ENCODE assay signal across 16 cellular contexts in genomic region chr2:160534249-160534648, GRCh38. TPM values are rescaled to one million over a fixed set of nuclear protein-coding genes. Genes with fewer than 3 reads are reported as not detected.
DNase-seq lines count a peak whose midpoint lies in the region; TF ChIP-seq lines count a peak whose summit lies in the region.
"Had no signal": no experiment of that assay in that cellular context is flagged by ENCODE, and none has a peak within 500 bp of the region (broad histone marks: within the 10 kb centered on the region; RNA-seq: fewer than 3 reads in every experiment).

No MANE protein-coding gene starts in this region.

- H3K9ac ChIP-seq in GM23248 (no peak overlapping the region), mesenchymal stem cell (ENCODE audit: low read length) (peak overlapping the region; percentile 49), smooth muscle cell (ENCODE audit: low read depth) (no peak overlapping the region)

- peak overlapping the region in 1 of 2 experiments; percentile 68 for H3K4ac ChIP-seq in mesenchymal stem cell (ENCODE audit: low read depth in 1 of 2, low read length in 2 of 2)

- H3K4me3 ChIP-seq in GM23248 (no peak overlapping the region), adrenal gland (no peak overlapping the region), mesenchymal stem cell (ENCODE audit: insufficient read depth in 1 of 2, low read depth in 1 of 2, low read length in 2 of 2) (no peak overlapping the region), smooth muscle cell (no peak overlapping the region), stomach (no peak overlapping the region), Caco-2 (ENCODE audit: low read depth, low read length) (no peak overlapping the region)

- no peak overlapping the region for H2BK5ac ChIP-seq in mesenchymal stem cell (ENCODE audit: low read depth, low read length, poor library complexity, severe bottlenecking)

- CTCF ChIA-PET in Caco-2 (lab: Charles Lee): no interaction called here

- no peak for TF ChIP-seq EP300 in stomach (IDR thresholded peaks at IDR 0.05)

- intact Hi-C loops in adrenal gland (cut with DNase I): no loop called here
- intact Hi-C loops in stomach (cut with DNase I; ENCODE audit: low total_unique reads): no loop called here
- intact Hi-C loops in Caco-2 (cut with micrococcal nuclease; ENCODE audit: unreplicated experiment): no loop called here

- H4K20me1 ChIP-seq in GM23248 (ENCODE audit: insufficient read depth): no peaks in the 10 kb centered on the region
- H4K20me1 ChIP-seq in smooth muscle cell (ENCODE audit: low read depth): no peaks in the 10 kb centered on the region

- no peak overlapping the region for H2BK120ac ChIP-seq in mesenchymal stem cell (ENCODE audit: low read depth, low read length)

- H2AFZ ChIP-seq in GM23248: 0 out of 2 replicates have a peak overlapping the region, but pooled peaks have one; percentile 51
- H2AFZ ChIP-seq in mesenchymal stem cell (ENCODE audit: low read depth, low read length): no peak overlapping the region
- peak overlapping the region; percentile 75 for H2AFZ ChIP-seq in smooth muscle cell (ENCODE audit: low read depth)

- no peak overlapping the region for H3K4me3 Mint-ChIP-seq in Caco-2 (ENCODE audit: unreplicated experiment)
- H3K4me3 Mint-ChIP-seq: B cell; CD4-positive, alpha-beta T cell; HFFc6 had no signal

- no peaks in the 10 kb centered on the region for H3K36me3 ChIP-seq in GM23248 (ENCODE audit: low read depth)
- H3K36me3 ChIP-seq in adrenal gland (replicated peaks in 1 of 2): no peaks in the 10 kb centered on the region
- no peaks in the 10 kb centered on the region for H3K36me3 ChIP-seq in mesenchymal stem cell (ENCODE audit: control insufficient read depth in 1 of 2, insufficient read depth in 2 of 2, low read depth in 1 of 2, low read length in 2 of 2)
- H3K36me3 ChIP-seq in smooth muscle cell (ENCODE audit: low read depth): no peaks in the 10 kb centered on the region
- no peaks in the 10 kb centered on the region for H3K36me3 ChIP-seq in stomach
- H3K36me3 ChIP-seq in Caco-2 (ENCODE audit: control insufficient read depth, insufficient read depth, low read length): no peaks in the 10 kb centered on the region

- H3K23ac ChIP-seq in mesenchymal stem cell (ENCODE audit: low read length in 2 of 2): no peak overlapping the region

- H3K27ac ChIP-seq in GM23248 (no peak overlapping the region), adrenal gland (no peak overlapping the region), mesenchymal stem cell (ENCODE audit: low read length, poor library complexity, severe bottlenecking) (no peak overlapping the region), smooth muscle cell (ENCODE audit: low read depth) (no peak overlapping the region), stomach (no peak overlapping the region)
- H3K27ac ChIP-seq: HL-60 had no signal

- no peaks in the 10 kb centered on the region for H3K9me3 ChIP-seq in GM23248 (ENCODE audit: low read depth)
- H3K9me3 ChIP-seq in adrenal gland (replicated peaks in 1 of 3): no peaks in the 10 kb centered on the region
- H3K9me3 ChIP-seq in mesenchymal stem cell (ENCODE audit: control insufficient read depth, low read length): no peaks in the 10 kb centered on the region
- no peaks in the 10 kb centered on the region for H3K9me3 ChIP-seq in smooth muscle cell (replicated peaks; ENCODE audit: low read depth)
- no peaks in the 10 kb centered on the region for H3K9me3 ChIP-seq in stomach
- H3K9me3 ChIP-seq in Caco-2: no peaks in the 10 kb centered on the region

- no peak overlapping the region for H2AK5ac ChIP-seq in mesenchymal stem cell (ENCODE audit: low read length, severe bottlenecking)

- no peak overlapping the region for H3K14ac ChIP-seq in mesenchymal stem cell (ENCODE audit: low read length in 2 of 2)

- H3K36me3 Mint-ChIP-seq in Caco-2 (ENCODE audit: insufficient read depth, unreplicated experiment): no peaks in the 10 kb centered on the region

- H3K27ac Mint-ChIP-seq in Caco-2 (ENCODE audit: unreplicated experiment): no peak overlapping the region
- H3K27ac Mint-ChIP-seq: B cell; CD4-positive, alpha-beta T cell; HFFc6 had no signal

- no peaks in the 10 kb centered on the region for H3K9me2 ChIP-seq in GM23248 (ENCODE audit: insufficient read depth)

- H3K18ac ChIP-seq in mesenchymal stem cell (ENCODE audit: low read depth in 1 of 2, low read length in 2 of 2): peak overlapping the region in 1 of 2 experiments; percentile 80

- no peaks in the 10 kb centered on the region for H3K27me3 ChIP-seq in GM23248 (replicated peaks; ENCODE audit: insufficient read depth)
- no peaks in the 10 kb centered on the region for H3K27me3 ChIP-seq in adrenal gland
- no peaks in the 10 kb centered on the region for H3K27me3 ChIP-seq in mesenchymal stem cell (ENCODE audit: control insufficient read depth in 1 of 2, insufficient read depth in 1 of 2, low read length in 2 of 2)
- no peaks in the 10 kb centered on the region for H3K27me3 ChIP-seq in smooth muscle cell (ENCODE audit: low read depth)
- no peaks in the 10 kb centered on the region for H3K27me3 ChIP-seq in stomach
- H3K27me3 ChIP-seq in Caco-2 (replicated peaks; ENCODE audit: control insufficient read depth, insufficient read depth, low read length): no peaks in the 10 kb centered on the region

- in situ Hi-C loops in GM23248 (cut with MboI): no loop called here

- H2BK15ac ChIP-seq in mesenchymal stem cell (ENCODE audit: low read depth, poor library complexity, severe bottlenecking): no peak overlapping the region

- H4K8ac ChIP-seq in mesenchymal stem cell (ENCODE audit: low read length): no peak overlapping the region

- H3K4me1 ChIP-seq in GM23248 (ENCODE audit: insufficient read depth): peaks cover 15% of the 10 kb centered on the region
- peaks cover 4 to 18% of the 10 kb centered on the region in 2 donors for H3K4me1 ChIP-seq in adrenal gland (replicated peaks in 1 of 2)
- no peaks in the 10 kb centered on the region for H3K4me1 ChIP-seq in mesenchymal stem cell (ENCODE audit: control insufficient read depth, insufficient read depth, low read depth, low read length)
- peaks cover 6% of the 10 kb centered on the region for H3K4me1 ChIP-seq in smooth muscle cell (ENCODE audit: low read depth)
- H3K4me1 ChIP-seq in stomach: no peaks in the 10 kb centered on the region
- H3K4me1 ChIP-seq in Caco-2: peaks cover 13% of the 10 kb centered on the region

- H3K4me2 ChIP-seq in GM23248 (ENCODE audit: unreplicated experiment) (no peak overlapping the region), mesenchymal stem cell (ENCODE audit: low read length, poor library complexity, severe bottlenecking) (no peak overlapping the region), smooth muscle cell (no peak overlapping the region)

- no peaks in the 10 kb centered on the region for H3K27me3 Mint-ChIP-seq in Caco-2 (ENCODE audit: insufficient read depth, unreplicated experiment)
- H3K27me3 Mint-ChIP-seq: B cell; CD4-positive, alpha-beta T cell had no signal

- H3K79me2 ChIP-seq in GM23248 (ENCODE audit: insufficient read depth) (no peaks in the 10 kb centered on the region), smooth muscle cell (ENCODE audit: low read depth) (no peaks in the 10 kb centered on the region)

- H2BK12ac ChIP-seq in mesenchymal stem cell (ENCODE audit: low read length in 2 of 2): peak overlapping the region in 1 of 2 experiments; percentile 95

- no peaks in the 10 kb centered on the region for H3K9me3 Mint-ChIP-seq in Caco-2 (ENCODE audit: unreplicated experiment)
- H3K9me3 Mint-ChIP-seq: CD4-positive, alpha-beta T cell; HFFc6 had no signal

- no peak overlapping the region for H4K91ac ChIP-seq in mesenchymal stem cell (ENCODE audit: low read length)

- no peaks in the 10 kb centered on the region for H3F3A ChIP-seq in GM23248 (ENCODE audit: insufficient read depth)
- no peaks in the 10 kb centered on the region for H3F3A ChIP-seq in smooth muscle cell (ENCODE audit: low read depth)

- DNase-seq in GM23248 (peak; percentile 26), adrenal gland (peak; percentile 19 to 60 (median 40)), mesenchymal stem cell (no peak), smooth muscle cell (lab: John Stamatoyannopoulos, UW; ENCODE audit: unreplicated experiment) (no peak), NCI-H510A (lab: John Stamatoyannopoulos, UW) (no peak), stomach (no peak), Caco-2 (no peak)
- DNase-seq: C1 segment of cervical spinal cord; CD4-positive, alpha-beta T cell; DMS153; DMS79 treated with DMSO at 0.1 percent for 48 hours; EL; HCEC 1CT; HFFc6 had no signal

- H3K4me1 Mint-ChIP-seq in Caco-2 (ENCODE audit: low read depth, unreplicated experiment): peaks cover 28% of the 10 kb centered on the region

- POLR2A ChIA-PET in Caco-2 (lab: Charles Lee): interaction anchor here (0.6 kb wide), 1 partner anchor 127 kb away, joined by 3 read pairs; no protein-coding TSS in a partner anchor

- no peak for TF ChIP-seq CTCF in adrenal gland (IDR thresholded peaks at IDR 0.05)
- TF ChIP-seq CTCF in smooth muscle cell (IDR thresholded peaks at IDR 0.05; ENCODE audit: borderline replicate concordance, insufficient read depth, poor library complexity, severe bottlenecking): no peak
- TF ChIP-seq CTCF in stomach (IDR thresholded peaks at IDR 0.05): no peak
- no peak for TF ChIP-seq CTCF in Caco-2 (IDR thresholded peaks at IDR 0.05; ENCODE audit: insufficient read depth in 1 of 2, low read depth in 1 of 2, low read length in 1 of 2, severe bottlenecking in 1 of 2, unreplicated experiment in 1 of 2)

- H3K79me1 ChIP-seq in mesenchymal stem cell (replicated peaks; ENCODE audit: low read length, poor library complexity, severe bottlenecking): no peaks in the 10 kb centered on the region

- TF ChIP-seq POLR2A in adrenal gland (IDR thresholded peaks at IDR 0.05): no peak
- no peak for TF ChIP-seq POLR2A in stomach (IDR thresholded peaks at IDR 0.05)

- no TSS peak for BruUV-seq in Caco-2 (replicated peaks; lab: Mats Ljungman, UMichigan)

RNA-seq across cellular contexts. Expression of gene RBMS1, which starts 40.6 kb away (rescaled TPM):
- 91.7 and 99.3 TPM in 2 replicates for total RNA-seq in GM23248 (2014; rRNA removed; shearing (Covaris generic))
- polyA plus RNA-seq in GM23248 (2016; fragmentation: Nextera tagmentation; extraction: Ambion mirVana) (72.3 and 87.1 TPM in 2 replicates), adrenal gland (10 to 100 TPM; 26.4 to 54.7 (median 29.9) TPM), smooth muscle cell (103 and 116 TPM in 2 replicates), stomach (10 to 100 TPM; 15.6 to 27.5 (median 24.7) TPM)
- total RNA-seq in adrenal gland (10 to 100 TPM; 24.2 to 62.1 (median 45.2) TPM), smooth muscle cell (142 and 160 TPM in 2 replicates), stomach (100 to 1,000 TPM in 1 of 5 donors, 10 to 100 TPM in 3, 1 to 10 TPM in 1; 4.3 to 134 (median 32.7) TPM), Caco-2 (2022) (91.9 and 92.2 TPM in 2 replicates)
- polyA plus RNA-seq in mesenchymal stem cell (2013, experiment 1 of 2): 159 TPM
- 180 TPM for polyA plus RNA-seq in mesenchymal stem cell (2013, experiment 2 of 2)

Comparison
In these comparisons a context has a peak if more than half of its experiments do, and no peak if none do; other contexts are left out.
1. DNase-seq: peak in GM23248 (single experiment) and adrenal gland (7 of 7); none in mesenchymal stem cell (single experiment), smooth muscle cell (single experiment), NCI-H510A (single experiment), stomach (single experiment) and Caco-2 (0 of 2).